ENCODE assay signal across 8 cellular contexts in the genomic region with DNA sequence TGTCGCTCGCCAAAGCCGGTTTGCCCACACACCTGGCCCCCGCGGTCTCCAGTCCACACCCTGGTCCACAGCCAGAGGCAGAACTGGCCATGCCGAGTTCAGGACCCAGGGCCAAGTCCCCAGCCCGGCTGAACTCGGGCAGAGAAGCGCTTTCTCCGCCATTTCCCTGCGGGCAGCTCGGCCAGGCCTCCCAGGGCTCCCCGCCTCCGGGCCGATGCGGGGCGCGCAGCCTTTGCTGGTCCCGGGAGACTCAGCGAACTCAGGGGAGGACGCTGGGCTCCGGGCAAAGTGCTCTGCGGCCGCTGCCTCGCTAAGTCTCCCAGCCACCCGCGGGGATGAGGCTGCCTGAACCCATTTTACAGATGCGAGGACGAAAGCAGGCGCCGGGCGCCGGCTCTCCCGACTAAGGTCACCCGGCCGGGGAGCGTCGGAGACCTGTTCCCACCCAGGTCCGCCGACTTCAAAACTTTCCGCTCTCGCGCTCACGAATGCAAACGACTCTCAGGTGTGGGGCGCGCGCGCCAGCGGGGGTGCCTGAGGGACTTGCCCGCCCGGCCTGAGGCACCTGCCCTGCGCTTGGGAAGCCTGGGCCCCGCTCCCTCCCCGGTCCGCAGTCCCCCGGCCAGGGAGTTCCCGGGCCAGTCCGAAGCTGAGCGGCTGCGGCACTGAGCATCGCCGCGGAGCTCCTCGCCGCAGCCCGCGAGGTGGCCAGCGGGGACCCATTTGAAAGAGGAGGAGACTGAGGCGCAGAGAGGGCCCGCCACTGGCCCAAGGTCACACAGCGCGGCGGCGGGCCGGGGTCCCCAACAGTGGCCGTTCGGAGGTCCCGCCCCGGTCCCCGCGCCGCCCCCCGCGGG. TPM values are rescaled to one million over a fixed set of nuclear protein-coding genes. Genes with fewer than 3 reads are reported as not detected.
DNase-seq lines count a peak whose midpoint lies in the region; ATAC-seq, FAIRE-seq and TF ChIP-seq lines count a peak whose summit lies in the region.

No MANE protein-coding gene starts in this region.

- peak overlapping the region; percentile 88 for H3K4me3 ChIP-seq in A549
- peak overlapping the region; percentile 53 for H3K4me3 ChIP-seq in WERI-Rb-1 (ENCODE audit: low read depth, low read length)
- peak overlapping the region; percentile 58 to 68 (median 64) for H3K4me3 ChIP-seq in esophagus muscularis mucosa
- peak overlapping the region; percentile 39 for H3K4me3 ChIP-seq in osteoblast (ENCODE audit: insufficient read depth, low read length)

- peaks cover 26% of the 10 kb centered on the region; the same call in 2 of the 3 replicates for H3K4me1 ChIP-seq in A549
- peaks cover 15 to 28% (median 21%) of the 10 kb centered on the region in 4 donors for H3K4me1 ChIP-seq in esophagus muscularis mucosa
- H3K4me1 ChIP-seq in osteoblast (ENCODE audit: insufficient read depth, low read length): no peaks in the 10 kb centered on the region

- FAIRE-seq in A549 (lab: Jason Lieb, UNC): no peak

- H3K9me3 ChIP-seq in A549 (no peaks in the 10 kb centered on the region), WERI-Rb-1 (ENCODE audit: severe bottlenecking) (no peaks in the 10 kb centered on the region), esophagus muscularis mucosa (no peaks in the 10 kb centered on the region), osteoblast (ENCODE audit: low read depth, low read length) (no peaks in the 10 kb centered on the region)

- no peak for TF ChIP-seq EP300 in A549 (IDR thresholded peaks at IDR 0.05)
- no peak for TF ChIP-seq EP300 in esophagus muscularis mucosa (IDR thresholded peaks at IDR 0.05)

- H3K27me3 ChIP-seq in WERI-Rb-1 (ENCODE audit: insufficient read depth, low read depth, severe bottlenecking): no peaks in the 10 kb centered on the region
- peaks cover 0 to 74% (median 33%) of the 10 kb centered on the region in 4 donors for H3K27me3 ChIP-seq in esophagus muscularis mucosa
- peaks cover 63% of the 10 kb centered on the region for H3K27me3 ChIP-seq in osteoblast (ENCODE audit: insufficient read depth, low read length)

- H4K20me1 ChIP-seq in osteoblast (ENCODE audit: insufficient read depth, low read length): no peaks in the 10 kb centered on the region

- POLR2A ChIA-PET in A549 (lab: Yijun Ruan, JAX): no interaction called here

- H2AFZ ChIP-seq in osteoblast (ENCODE audit: low read length): no peak overlapping the region

- peak overlapping the region; percentile 88 to 94 for H3K27ac ChIP-seq in A549
- 0 out of 2 replicates have a peak overlapping the region, but pooled peaks have one; percentile 23 for H3K27ac ChIP-seq in WERI-Rb-1
- peak overlapping the region in 1 of 4 donors; percentile 10 for H3K27ac ChIP-seq in esophagus muscularis mucosa (replicated peaks in 1 of 4)
- H3K27ac ChIP-seq in osteoblast (ENCODE audit: low read depth, low read length): no peak overlapping the region

- ATAC-seq in A549: peak; percentile 45 to 61
- ATAC-seq in GM19025 (IDR thresholded peaks at IDR 0.05; ENCODE audit: low read depth, unreplicated experiment): peak; percentile 52
- ATAC-seq in HG03135 (IDR thresholded peaks at IDR 0.05; ENCODE audit: unreplicated experiment): peak; percentile 36

- TF ChIP-seq POLR2A in A549 (IDR thresholded peaks at IDR 0.05; ENCODE audit: low read length): no peak
- no peak for TF ChIP-seq POLR2A in esophagus muscularis mucosa (IDR thresholded peaks at IDR 0.05; ENCODE audit: low read depth)

- peak; percentile 37 to 49 for DNase-seq in A549 (ENCODE audit: low read depth in 1 of 2, low spot score in 1 of 2)
- no peak for DNase-seq in WERI-Rb-1
- no peak for DNase-seq in esophagus muscularis mucosa (ENCODE audit: extremely low spot score)
- peak; percentile 88 for DNase-seq in osteoblast (ENCODE audit: insufficient read length, low spot score, missing footprints)
- DNase-seq in ecto neural progenitor cell (ENCODE audit: low spot score): no peak
- no peak for DNase-seq in 8988T

- no peak for TF ChIP-seq RAD21 in A549 (conservative IDR thresholded peaks at IDR 0.05 in 1 of 2, IDR thresholded peaks at IDR 0.05 in 1 of 2)

- 3% methylated on average over 38 of the region's 85 CpGs for WGBS in A549 (ENCODE audit: missing lambda C conversion rate)
- 7% methylated on average over 26 of the region's 85 CpGs for WGBS in esophagus muscularis mucosa

- peak overlapping the region; percentile 98 for H3K4me2 ChIP-seq in A549
- H3K4me2 ChIP-seq in osteoblast (ENCODE audit: insufficient read depth, low read length): no peak overlapping the region

- H3K36me3 ChIP-seq in WERI-Rb-1 (no peaks in the 10 kb centered on the region), esophagus muscularis mucosa (no peaks in the 10 kb centered on the region), osteoblast (ENCODE audit: insufficient read depth, low read length) (no peaks in the 10 kb centered on the region)

- TF ChIP-seq CTCF in A549 (IDR thresholded peaks at IDR 0.05) (no peak), WERI-Rb-1 (IDR thresholded peaks at IDR 0.05; ENCODE audit: low read depth, low read length) (no peak), esophagus muscularis mucosa (IDR thresholded peaks at IDR 0.05) (no peak), osteoblast (IDR thresholded peaks at IDR 0.05; ENCODE audit: extremely low read depth, low read depth, low read length) (no peak)

- H3K79me2 ChIP-seq in osteoblast (ENCODE audit: insufficient read depth, low read length): no peaks in the 10 kb centered on the region

- CTCF ChIA-PET in A549 (lab: Yijun Ruan, JAX): interaction anchor here (1.0 to 1.9 kb wide), 7 partner anchors 22 to 52 kb away, joined by 3 to 8 read pairs (median 4); no protein-coding TSS in a partner anchor

- intact Hi-C loops in esophagus muscularis mucosa (cut with DNase I): no loop called here

TF ChIP-seq in A549, 52 proteins besides CTCF, POLR2A, EP300 and RAD21 (continues in another document):
- TF ChIP-seq MAFK (IDR thresholded peaks at IDR 0.05; ENCODE audit: partially characterized antibody): no peak
- TF ChIP-seq FOSB (CRISPR knock-in tag; IDR thresholded peaks at IDR 0.05): no peak
- peak; percentile 90 for TF ChIP-seq KDM1A (IDR thresholded peaks at IDR 0.05; ENCODE audit: low read depth)
- TF ChIP-seq BHLHE40 (IDR thresholded peaks at IDR 0.05; ENCODE audit: low read depth, low read length): no peak
- TF ChIP-seq SMC3 (IDR thresholded peaks at IDR 0.05): no peak
- TF ChIP-seq ZFP36 (IDR thresholded peaks at IDR 0.05; ENCODE audit: borderline replicate concordance, partially characterized antibody): no peak
- TF ChIP-seq, protein P1, sequence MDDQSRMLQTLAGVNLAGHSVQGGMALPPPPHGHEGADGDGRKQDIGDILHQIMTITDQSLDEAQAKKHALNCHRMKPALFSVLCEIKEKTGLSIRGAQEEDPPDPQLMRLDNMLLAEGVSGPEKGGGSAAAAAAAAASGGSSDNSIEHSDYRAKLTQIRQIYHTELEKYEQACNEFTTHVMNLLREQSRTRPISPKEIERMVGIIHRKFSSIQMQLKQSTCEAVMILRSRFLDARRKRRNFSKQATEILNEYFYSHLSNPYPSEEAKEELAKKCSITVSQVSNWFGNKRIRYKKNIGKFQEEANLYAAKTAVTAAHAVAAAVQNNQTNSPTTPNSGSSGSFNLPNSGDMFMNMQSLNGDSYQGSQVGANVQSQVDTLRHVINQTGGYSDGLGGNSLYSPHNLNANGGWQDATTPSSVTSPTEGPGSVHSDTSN (IDR thresholded peaks at IDR 0.05): no peak
- no peak for TF ChIP-seq NR3C1 (IDR thresholded peaks at IDR 0.05)
- TF ChIP-seq CHD4 (IDR thresholded peaks at IDR 0.05; ENCODE audit: borderline replicate concordance): peak; percentile 75
- TF ChIP-seq, protein P2, sequence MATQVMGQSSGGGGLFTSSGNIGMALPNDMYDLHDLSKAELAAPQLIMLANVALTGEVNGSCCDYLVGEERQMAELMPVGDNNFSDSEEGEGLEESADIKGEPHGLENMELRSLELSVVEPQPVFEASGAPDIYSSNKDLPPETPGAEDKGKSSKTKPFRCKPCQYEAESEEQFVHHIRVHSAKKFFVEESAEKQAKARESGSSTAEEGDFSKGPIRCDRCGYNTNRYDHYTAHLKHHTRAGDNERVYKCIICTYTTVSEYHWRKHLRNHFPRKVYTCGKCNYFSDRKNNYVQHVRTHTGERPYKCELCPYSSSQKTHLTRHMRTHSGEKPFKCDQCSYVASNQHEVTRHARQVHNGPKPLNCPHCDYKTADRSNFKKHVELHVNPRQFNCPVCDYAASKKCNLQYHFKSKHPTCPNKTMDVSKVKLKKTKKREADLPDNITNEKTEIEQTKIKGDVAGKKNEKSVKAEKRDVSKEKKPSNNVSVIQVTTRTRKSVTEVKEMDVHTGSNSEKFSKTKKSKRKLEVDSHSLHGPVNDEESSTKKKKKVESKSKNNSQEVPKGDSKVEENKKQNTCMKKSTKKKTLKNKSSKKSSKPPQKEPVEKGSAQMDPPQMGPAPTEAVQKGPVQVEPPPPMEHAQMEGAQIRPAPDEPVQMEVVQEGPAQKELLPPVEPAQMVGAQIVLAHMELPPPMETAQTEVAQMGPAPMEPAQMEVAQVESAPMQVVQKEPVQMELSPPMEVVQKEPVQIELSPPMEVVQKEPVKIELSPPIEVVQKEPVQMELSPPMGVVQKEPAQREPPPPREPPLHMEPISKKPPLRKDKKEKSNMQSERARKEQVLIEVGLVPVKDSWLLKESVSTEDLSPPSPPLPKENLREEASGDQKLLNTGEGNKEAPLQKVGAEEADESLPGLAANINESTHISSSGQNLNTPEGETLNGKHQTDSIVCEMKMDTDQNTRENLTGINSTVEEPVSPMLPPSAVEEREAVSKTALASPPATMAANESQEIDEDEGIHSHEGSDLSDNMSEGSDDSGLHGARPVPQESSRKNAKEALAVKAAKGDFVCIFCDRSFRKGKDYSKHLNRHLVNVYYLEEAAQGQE (IDR thresholded peaks at IDR 0.05): no peak
- no peak for TF ChIP-seq NFE2L2 (conservative IDR thresholded peaks at IDR 0.05; ENCODE audit: low read length)
- no peak for TF ChIP-seq KDM5A (IDR thresholded peaks at IDR 0.05)
- TF ChIP-seq NPAS2 (CRISPR knock-in tag; IDR thresholded peaks at IDR 0.05; ENCODE audit: borderline replicate concordance): no peak
- peak; percentile 92 for TF ChIP-seq RNF2 (IDR thresholded peaks at IDR 0.05; ENCODE audit: borderline replicate concordance, low read depth)
- TF ChIP-seq RFX5 (IDR thresholded peaks at IDR 0.05): no peak
- TF ChIP-seq, protein P3, sequence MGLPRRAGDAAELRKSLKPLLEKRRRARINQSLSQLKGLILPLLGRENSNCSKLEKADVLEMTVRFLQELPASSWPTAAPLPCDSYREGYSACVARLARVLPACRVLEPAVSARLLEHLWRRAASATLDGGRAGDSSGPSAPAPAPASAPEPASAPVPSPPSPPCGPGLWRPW (IDR thresholded peaks at IDR 0.05): no peak
- TF ChIP-seq RARB (CRISPR knock-in tag; IDR thresholded peaks at IDR 0.05): no peak

RNA-seq across cellular contexts. Expression of gene TESC, which starts 0.6 kb away (rescaled TPM):
- 94.2 and 97.8 TPM in 2 replicates for polyA plus RNA-seq in A549 (2011; rRNA removed)
- 189 and 215 TPM in 2 replicates for polyA plus RNA-seq in A549 (2012; cell fraction: cytosol; rRNA removed)
- 123 and 143 TPM in 2 replicates for polyA plus RNA-seq in A549 (2012; cell fraction: nucleus; rRNA removed)
- 93.4 to 104 TPM (median 97.5 TPM) in 3 replicates for polyA plus RNA-seq in A549 (2017; fragmentation: RNase III; extraction: RNeasy Plus Mini Kit Qiagen cat#74134 plus additional on column Dnase treatment)
- polyA minus RNA-seq in A549 (2011; rRNA and poly(A)+ RNA removed): 60.9 and 63.7 TPM in 2 replicates
- 1 to 10 TPM; 4.5 to 8.6 (median 6.6) TPM for total RNA-seq in esophagus muscularis mucosa
- not detected in 2 replicates for total RNA-seq in osteoblast

Comparison
In these comparisons a context has a peak if more than half of its experiments do, and no peak if none do; other contexts are left out.
1. DNase-seq: peak in A549 (2 of 2) and osteoblast (single experiment); none in WERI-Rb-1 (single experiment), esophagus muscularis mucosa (single experiment), ecto neural progenitor cell (single experiment) and 8988T (single experiment).
2. Peak in every context shown above with its lines, with median percentiles within 50 percentile points of each other: ATAC-seq and H3K4me3 ChIP-seq.